In genomic region chr11:36257351-36257750, GRCh38 we compare ENCODE assay signal across 2 cellular contexts.
TF ChIP-seq lines count a peak whose summit lies in the region.

No MANE protein-coding gene starts in this region.

TF ChIP-seq in endothelial cell of umbilical vein, 7 proteins besides CTCF, POLR2A, EP300 and RAD21:
- TF ChIP-seq MAX (IDR thresholded peaks at IDR 0.05; ENCODE audit: insufficient read depth, insufficient read length): no peak

TF ChIP-seq in WTC11, 78 proteins besides CTCF, POLR2A, EP300 and RAD21:
- TF ChIP-seq IRF1 (CRISPR knock-in tag; IDR thresholded peaks at IDR 0.05): no peak
- TF ChIP-seq, protein P1, sequence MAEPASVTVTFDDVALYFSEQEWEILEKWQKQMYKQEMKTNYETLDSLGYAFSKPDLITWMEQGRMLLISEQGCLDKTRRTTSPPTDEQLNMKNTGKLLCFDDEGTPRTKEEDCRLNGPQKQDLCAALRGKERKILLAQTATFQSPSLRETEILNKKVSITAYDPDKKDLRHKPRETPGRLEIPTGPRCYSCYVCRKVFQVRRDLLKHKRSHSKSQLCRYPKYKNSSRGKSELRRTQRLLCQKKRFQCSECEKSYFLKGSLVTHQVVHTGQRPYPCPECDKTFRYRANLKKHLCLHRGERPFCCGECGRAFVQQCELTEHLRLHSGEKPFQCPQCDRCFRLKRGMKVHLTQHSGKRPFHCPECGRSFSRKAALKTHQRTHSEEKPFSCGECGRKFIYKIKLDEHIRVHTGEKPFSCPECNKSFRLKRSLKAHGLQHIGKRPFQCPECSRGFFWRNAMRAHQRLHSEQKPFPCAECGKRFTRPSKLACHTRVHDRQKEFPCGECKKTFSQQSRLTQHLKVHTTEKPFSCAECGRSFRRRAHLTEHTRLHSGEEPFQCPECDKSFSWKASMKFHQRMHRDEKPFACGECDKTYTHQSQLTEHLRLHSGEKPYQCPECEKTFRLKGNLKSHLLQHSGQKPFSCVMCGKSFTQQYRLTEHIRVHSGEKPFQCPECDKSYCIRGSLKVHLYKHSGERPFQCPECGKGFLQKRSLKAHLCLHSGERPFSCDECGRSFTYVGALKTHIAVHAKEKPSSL (CRISPR knock-in tag; conservative IDR thresholded peaks at IDR 0.05): no peak
